Comparison of ENCODE assay signal across 24 cellular contexts in genomic region chr3:104474011-104474410, GRCh38.
"Had no signal": no experiment of that assay in that cellular context is flagged by ENCODE, and none has a peak within 500 bp of the region (broad histone marks: within the 10 kb centered on the region; RNA-seq: fewer than 3 reads in every experiment).

No MANE protein-coding gene starts in this region.

- H3K27me3 ChIP-seq: SJSA1 had no signal

- H3K4me1 ChIP-seq: SJSA1 had no signal

- DNase-seq: IMR-90, Karpas-422, KG1, NCI-H1092, NCI-H1105 treated with DMSO at 0.1 percent for 48 hours, NCI-H1417 treated with DMSO at 0.1 percent for 48 hours, NCI-H146, NCI-H1694 treated with DMSO at 0.1 percent for 48 hours, NCI-H1930, NCI-H2081, NCI-H2107, NCI-H2227 treated with DMSO at 0.1 percent for 48 hours, NCI-H524, NCI-H526 treated with DMSO at 0.1 percent for 48 hours, NCI-H748 treated with DMSO at 0.1 percent for 48 hours, Right ventricle myocardium superior, RPMI8226, SIG-M5, SW 1271, T-cell had no signal

- H3K4me3 Mint-ChIP-seq: T-cell; T-helper 1 cell treated with Interleukin-12 subunit alpha and Interleukin-12 subunit beta and Interleukin-4 antibody, amounts not matched to agents 30 μg/mL and 1 μg/mL, for 36 hours had no signal

- H3K27ac ChIP-seq: HL-60, SJSA1, SK-N-MC had no signal

- H3K4me3 ChIP-seq: SJSA1, SK-N-MC had no signal

- H3K27ac Mint-ChIP-seq: T-cell; T-helper 1 cell treated with Interleukin-12 subunit alpha and Interleukin-12 subunit beta and Interleukin-4 antibody, amounts not matched to agents 30 μg/mL and 1 μg/mL, for 36 hours had no signal

- H3K36me3 Mint-ChIP-seq: T-cell had no signal

- H3K36me3 ChIP-seq: SJSA1 had no signal

- H3K4me1 Mint-ChIP-seq: T-cell had no signal

- H3K27me3 Mint-ChIP-seq: T-cell had no signal
